1 cellular context compared by ENCODE assay signal in genomic region chr12:110668480-110669192, GRCh38.
TF ChIP-seq lines count a peak whose summit lies in the region.

No MANE protein-coding gene starts in this region.

TF ChIP-seq in SK-N-SH treated with all-trans-retinoic acid at 6 μM for 48 hours, 23 proteins besides CTCF, POLR2A, EP300 and RAD21 (continued from another document):
- TF ChIP-seq ZFP3 (CRISPR knock-in tag; IDR thresholded peaks at IDR 0.05) (no peak), GLIS3 (CRISPR knock-in tag; IDR thresholded peaks at IDR 0.05) (no peak), CREB5 (CRISPR knock-in tag; IDR thresholded peaks at IDR 0.05; ENCODE audit: low read depth) (no peak)
